In the genomic region with DNA sequence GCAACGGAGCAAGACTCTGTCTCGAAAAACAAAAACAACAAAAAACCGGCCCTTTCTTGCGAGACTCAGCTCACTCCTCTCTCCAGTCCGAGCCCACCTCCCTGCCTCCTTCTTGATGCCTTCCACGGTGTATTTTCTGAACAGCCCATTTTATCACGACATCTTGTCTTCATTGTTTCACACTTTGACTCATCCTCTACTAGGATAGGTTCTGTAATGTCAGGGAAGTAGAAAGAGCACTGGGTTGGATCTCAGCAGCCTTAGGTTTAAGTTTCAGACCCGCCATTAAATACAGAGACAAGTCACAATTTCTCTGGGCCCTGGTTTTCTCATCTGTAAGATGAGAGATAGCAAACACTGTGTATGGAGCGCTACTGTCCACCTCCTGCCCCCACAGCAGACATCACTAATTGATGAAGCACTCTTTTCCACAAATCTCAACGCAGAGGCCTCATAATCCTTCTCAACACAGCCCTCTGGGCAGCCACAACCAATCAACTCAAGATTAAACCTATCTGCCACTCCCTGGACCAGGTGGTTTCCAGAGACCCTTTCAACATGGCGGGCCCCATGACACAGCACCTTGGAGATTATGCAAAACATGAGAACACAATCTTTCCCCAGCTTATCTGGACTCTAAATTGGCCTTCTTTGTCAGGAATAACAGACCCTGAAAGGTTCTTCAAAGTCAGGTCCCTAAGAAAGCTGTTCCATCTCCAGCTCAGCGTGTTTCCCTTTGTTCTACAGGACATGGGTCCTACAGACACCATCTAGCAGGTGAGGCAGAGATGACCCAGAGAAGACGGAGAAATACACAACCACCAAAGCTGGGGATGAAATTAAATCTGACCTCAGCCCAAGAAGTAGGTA, we compare ENCODE assay signal across 16 cellular contexts. TPM values are rescaled to one million over a fixed set of nuclear protein-coding genes. Genes with fewer than 3 reads are reported as not detected.
DNase-seq lines count a peak whose midpoint lies in the region; ATAC-seq and TF ChIP-seq lines count a peak whose summit lies in the region.
"Had no signal": no experiment of that assay in that cellular context is flagged by ENCODE, and none has a peak within 500 bp of the region (broad histone marks: within the 10 kb centered on the region; RNA-seq: fewer than 3 reads in every experiment).

No MANE protein-coding gene starts in this region.

- no peaks in the 10 kb centered on the region for H3K9me3 Mint-ChIP-seq in activated T-helper 17 cell treated with anti-CD3 and anti-CD28 coated beads, Interleukin-2, amount 50 U/mL, for 72 hours
- H3K9me3 Mint-ChIP-seq in natural killer cell treated with Interleukin-12 subunit alpha and Interleukin-12 subunit beta and Interleukin-15 and Interleukin-18, amount 100 ng/mL, for 72 hours, result no peaks in the 10 kb centered on the region
- no peaks in the 10 kb centered on the region for H3K9me3 Mint-ChIP-seq in HFFc6

- peaks cover 55% of the 10 kb centered on the region for H3K4me1 Mint-ChIP-seq in activated T-helper 17 cell treated with anti-CD3 and anti-CD28 coated beads, Interleukin-2, amount 50 U/mL, for 72 hours
- peaks cover 81 to 82% of the 10 kb centered on the region in 2 donors for H3K4me1 Mint-ChIP-seq in natural killer cell treated with Interleukin-12 subunit alpha and Interleukin-12 subunit beta and Interleukin-15 and Interleukin-18, amount 100 ng/mL, for 72 hours (ENCODE audit: low read depth in 2 of 2)
- H3K4me1 Mint-ChIP-seq in HFFc6 (ENCODE audit: low read depth), result peaks cover 9% of the 10 kb centered on the region

- no peaks in the 10 kb centered on the region for H3K9me3 ChIP-seq in HEK293 (ENCODE audit: control insufficient read depth, insufficient read depth, low read depth, low read length)
- H3K9me3 ChIP-seq: body of pancreas, thoracic aorta had no signal

- peak overlapping the region; percentile 56 for H3K4me3 Mint-ChIP-seq in activated T-helper 17 cell treated with anti-CD3 and anti-CD28 coated beads, Interleukin-2, amount 50 U/mL, for 72 hours
- peak overlapping the region; percentile 62 for H3K4me3 Mint-ChIP-seq in natural killer cell treated with Interleukin-12 subunit alpha and Interleukin-12 subunit beta and Interleukin-15 and Interleukin-18, amount 100 ng/mL, for 72 hours
- no peak overlapping the region for H3K4me3 Mint-ChIP-seq in HFFc6

- H3K4me3 ChIP-seq in HEK293 (ENCODE audit: low read depth, low read length) (no peak overlapping the region), foreskin fibroblast (ENCODE audit: low read depth in 1 of 2, low read length in 2 of 2) (no peak overlapping the region)
- H3K4me3 ChIP-seq: body of pancreas, thoracic aorta had no signal

- peaks cover 49% of the 10 kb centered on the region for H3K36me3 Mint-ChIP-seq in activated T-helper 17 cell treated with anti-CD3 and anti-CD28 coated beads, Interleukin-2, amount 50 U/mL, for 72 hours (ENCODE audit: low read depth)
- H3K36me3 Mint-ChIP-seq in natural killer cell treated with Interleukin-12 subunit alpha and Interleukin-12 subunit beta and Interleukin-15 and Interleukin-18, amount 100 ng/mL, for 72 hours, result peaks cover 4% of the 10 kb centered on the region
- H3K36me3 Mint-ChIP-seq in HFFc6 (ENCODE audit: low read depth), result no peaks in the 10 kb centered on the region

- H3K27ac Mint-ChIP-seq in activated T-helper 17 cell treated with anti-CD3 and anti-CD28 coated beads, Interleukin-2, amount 50 U/mL, for 72 hours, result peak overlapping the region; percentile 86
- H3K27ac Mint-ChIP-seq in natural killer cell treated with Interleukin-12 subunit alpha and Interleukin-12 subunit beta and Interleukin-15 and Interleukin-18, amount 100 ng/mL, for 72 hours, result peak overlapping the region; percentile 96
- no peak overlapping the region for H3K27ac Mint-ChIP-seq in HFFc6

- H3K36me3 ChIP-seq in HEK293 (ENCODE audit: control insufficient read depth in 2 of 2, insufficient read depth in 1 of 2, low read length in 2 of 2), result no peaks in the 10 kb centered on the region
- H3K36me3 ChIP-seq: thoracic aorta had no signal

- H3K27ac ChIP-seq in HEK293 (ENCODE audit: extremely low read depth, low read depth, low read length), result no peak overlapping the region
- H3K27ac ChIP-seq: 22Rv1, body of pancreas, HL-60, thoracic aorta had no signal

- peaks cover 38% of the 10 kb centered on the region for H3K4me1 ChIP-seq in HEK293 (ENCODE audit: control insufficient read depth, insufficient read depth, low read length)

- TF ChIP-seq CTCF in HEK293 (tag by site-specific recombination; IDR thresholded peaks at IDR 0.05), result no peak
- no peak for TF ChIP-seq CTCF in foreskin fibroblast (IDR thresholded peaks at IDR 0.05; ENCODE audit: low read depth, low read length)
- no peak for TF ChIP-seq CTCF in HFFc6 (IDR thresholded peaks at IDR 0.05)

- CTCF ChIA-PET in HEK293 (lab: Yijun Ruan, JAX), result no interaction called here

- POLR2A ChIA-PET in HEK293 (lab: Yijun Ruan, JAX), result no interaction called here

- no peaks in the 10 kb centered on the region for H3K27me3 Mint-ChIP-seq in activated T-helper 17 cell treated with anti-CD3 and anti-CD28 coated beads, Interleukin-2, amount 50 U/mL, for 72 hours
- H3K27me3 Mint-ChIP-seq in natural killer cell treated with Interleukin-12 subunit alpha and Interleukin-12 subunit beta and Interleukin-15 and Interleukin-18, amount 100 ng/mL, for 72 hours, result no peaks in the 10 kb centered on the region
- peaks cover 68% of the 10 kb centered on the region for H3K27me3 Mint-ChIP-seq in HFFc6 (ENCODE audit: insufficient read depth)

- peak; percentile 47 to 81 for DNase-seq in NCI-H524 (lab: John Stamatoyannopoulos, UW)
- no peak for DNase-seq in NCI-H524 treated with DMSO at 0.1 percent for 48 hours (lab: John Stamatoyannopoulos, UW)
- no peak for DNase-seq in natural killer cell treated with Interleukin-12 subunit alpha and Interleukin-12 subunit beta and Interleukin-15 and Interleukin-18, amount 100 ng/mL, for 72 hours (ENCODE audit: low spot score)
- DNase-seq in foreskin fibroblast, result no peak
- DNase-seq in HFFc6, result no peak
- no peak for DNase-seq in NCI-H2171 treated with DMSO at 0.1 percent for 48 hours (lab: John Stamatoyannopoulos, UW)
- DNase-seq: body of pancreas, Calu3, kidney glomerular epithelial cell, NCI-H2107, PC-9 had no signal

- ATAC-seq in activated T-helper 17 cell treated with anti-CD3 and anti-CD28 coated beads, Interleukin-2, amount 50 U/mL, for 72 hours (replicated peaks), result peak; percentile 25
- ATAC-seq in natural killer cell treated with Interleukin-12 subunit alpha and Interleukin-12 subunit beta and Interleukin-15 and Interleukin-18, amount 100 ng/mL, for 72 hours, result no peak
- ATAC-seq: body of pancreas had no signal

TF ChIP-seq in HEK293, 187 proteins besides CTCF, POLR2A, EP300 and RAD21:
- TF ChIP-seq PRDM4 (tag by site-specific recombination; IDR thresholded peaks at IDR 0.05) (peak; percentile 87), OSR2 (tag by site-specific recombination; IDR thresholded peaks at IDR 0.05) (peak; percentile 26; the same call in 1 of the 2 replicates), ZBTB17 (tag by site-specific recombination; IDR thresholded peaks at IDR 0.05) (peak; percentile 95), ZNF488 (tag by site-specific recombination; IDR thresholded peaks at IDR 0.05) (no peak), PRDM6 (tag by site-specific recombination; IDR thresholded peaks at IDR 0.05) (no peak)

RNA-seq across cellular contexts. Expression of gene CCDC88C, which starts 35.6 kb away (rescaled TPM):
- 100 to 1,000 TPM; 143 to 172 TPM for total RNA-seq in activated T-helper 17 cell treated with anti-CD3 and anti-CD28 coated beads, Interleukin-2, amount 50 U/mL, for 72 hours
- total RNA-seq in natural killer cell treated with Interleukin-12 subunit alpha and Interleukin-12 subunit beta and Interleukin-15 and Interleukin-18, amount 100 ng/mL, for 72 hours, result 100 to 1,000 TPM; 103 to 175 TPM
- total RNA-seq in HFFc6 (2021; fragmentation: NEBNext Ultra II Directional; extraction: Animal tissue kit (Norgen Biotek cat#: 25700)), result under 1 TPM in 3 of 6 experiments, not detected in 3; 0.09 to 0.61 (median 0.19) TPM

Comparison
In these comparisons a context has a peak if more than half of its experiments do, and no peak if none do; other contexts are left out.
1. DNase-seq: peak in NCI-H524 (2 of 2); none in NCI-H524 treated with DMSO at 0.1 percent for 48 hours (single experiment), natural killer cell treated with Interleukin-12 subunit alpha and Interleukin-12 subunit beta and Interleukin-15 and Interleukin-18, amount 100 ng/mL, for 72 hours (single experiment), foreskin fibroblast (0 of 2), HFFc6 (single experiment) and NCI-H2171 treated with DMSO at 0.1 percent for 48 hours (single experiment).
2. RNA of gene CCDC88C, which starts 35.6 kb away (total RNA-seq): 103 to 175 TPM in natural killer cell treated with Interleukin-12 subunit alpha and Interleukin-12 subunit beta and Interleukin-15 and Interleukin-18, amount 100 ng/mL, for 72 hours and 143 to 172 TPM in activated T-helper 17 cell treated with anti-CD3 and anti-CD28 coated beads, Interleukin-2, amount 50 U/mL, for 72 hours; 0.09 to 0.61 TPM in HFFc6; every median in the first group is over 10 times any median in the second.